ENCODE assay signal across 12 cellular contexts in genomic region chr7:77855371-77856083, GRCh38. TPM values are rescaled to one million over a fixed set of nuclear protein-coding genes. Genes with fewer than 3 reads are reported as not detected.
DNase-seq lines count a peak whose midpoint lies in the region; ATAC-seq and TF ChIP-seq lines count a peak whose summit lies in the region.
"Had no signal": no experiment of that assay in that cellular context is flagged by ENCODE, and none has a peak within 500 bp of the region (broad histone marks: within the 10 kb centered on the region; RNA-seq: fewer than 3 reads in every experiment).

No MANE protein-coding gene starts in this region.

- peak in 74 of 76 experiments; percentile 7 to 86 (median 62) for DNase-seq in HUDEP-2 (lab: John Stamatoyannopoulos, UW; ENCODE audit: unreplicated experiment in 76 of 76)
- DNase-seq in amygdala (lab: John Stamatoyannopoulos, UW): peak in 29 of 56 donors; percentile 1 to 51 (median 17)
- DNase-seq in fibroblast of the conjunctiva (ENCODE audit: low read depth): peak; percentile 33
- DNase-seq in psoas muscle: peak; percentile 79 to 94
- no peak for DNase-seq in activated CD4-positive, alpha-beta T cell treated with anti-CD3 and anti-CD28 coated beads, Interleukin-2, amount 50 U/mL, for 4 hours
- DNase-seq: activated CD8-positive, alpha-beta T cell treated with anti-CD3 and anti-CD28 coated beads for 36 hours; DMS79; immature natural killer cell had no signal

- no peak for TF ChIP-seq CTCF in psoas muscle (IDR thresholded peaks at IDR 0.05)

- 37 to 54% (median 42%) methylated on average over 7 of the region's 7 CpGs for WGBS in psoas muscle, 3 donors

- peak overlapping the region; percentile 25 for H3K4me3 ChIP-seq in psoas muscle
- H3K4me3 ChIP-seq: gastroesophageal sphincter had no signal

- H3K27me3 ChIP-seq in psoas muscle (ENCODE audit: insufficient read depth in 3 of 3, low read length in 2 of 3): no peaks in the 10 kb centered on the region
- H3K27me3 ChIP-seq: gastroesophageal sphincter had no signal

- H3K9me3 ChIP-seq in psoas muscle: peaks cover 3% of the 10 kb centered on the region
- H3K9me3 ChIP-seq: gastroesophageal sphincter had no signal

- peaks cover 0 to 9% of the 10 kb centered on the region in 2 donors for H3K36me3 ChIP-seq in psoas muscle (ENCODE audit: insufficient read depth in 1 of 2, low read depth in 1 of 2)

- H3K4me1 ChIP-seq in psoas muscle: peaks cover 11% of the 10 kb centered on the region

- intact Hi-C loops in psoas muscle (cut with DNase I): no loop called here

- H3K27ac ChIP-seq in psoas muscle: peak overlapping the region; percentile 61
- H3K27ac ChIP-seq: gastroesophageal sphincter had no signal

- ATAC-seq in psoas muscle: peak; percentile 84 to 94 (median 94)
- ATAC-seq in GM21526 (IDR thresholded peaks at IDR 0.05; ENCODE audit: low FRiP score, unreplicated experiment): no peak
- no peak for ATAC-seq in HG02981 (IDR thresholded peaks at IDR 0.05; ENCODE audit: unreplicated experiment)
- no peak for ATAC-seq in GM19023 (IDR thresholded peaks at IDR 0.05; ENCODE audit: unreplicated experiment)
- ATAC-seq: activated CD8-positive, alpha-beta T cell treated with anti-CD3 and anti-CD28 coated beads for 36 hours; gastroesophageal sphincter had no signal

RNA-seq across cellular contexts. Expression of gene PHTF2, which starts 57.0 kb away (rescaled TPM):
- 10 to 100 TPM; 48.2 to 88.7 (median 66.3) TPM for total RNA-seq in psoas muscle
- polyA plus RNA-seq in psoas muscle: 100 to 1,000 TPM in 1 of 3 donors, 10 to 100 TPM in 2; 16.7 to 101 (median 42.3) TPM

RNA-seq across cellular contexts. Expression of gene TMEM60, which starts 57.3 kb away (rescaled TPM):
- 10 to 100 TPM in 3 of 4 donors, 1 to 10 TPM in 1; 7.7 to 13.8 (median 12.3) TPM for total RNA-seq in psoas muscle
- polyA plus RNA-seq in psoas muscle: 10 to 100 TPM; 17.2 to 39.3 (median 18.8) TPM

Comparison
In these comparisons a context has a peak if more than half of its experiments do, and no peak if none do; other contexts are left out.
1. DNase-seq: peak in HUDEP-2 (74 of 76), amygdala (29 of 56), fibroblast of the conjunctiva (single experiment) and psoas muscle (2 of 2); none in activated CD4-positive, alpha-beta T cell treated with anti-CD3 and anti-CD28 coated beads, Interleukin-2, amount 50 U/mL, for 4 hours (0 of 2).
2. ATAC-seq: peak in psoas muscle (4 of 4); none in GM21526 (single experiment), HG02981 (single experiment) and GM19023 (single experiment).